In genomic region chr22:40511604-40512003, GRCh38 we compare ENCODE assay signal across 12 cellular contexts.
A peak's percentile ranks its signal among the peaks of the same experiment; 100 is the strongest.
DNase-seq lines count a peak whose midpoint lies in the region; ATAC-seq, FAIRE-seq and TF ChIP-seq lines count a peak whose summit lies in the region.
"Had no signal": no experiment of that assay in that cellular context is flagged by ENCODE, and none has a peak within 500 bp of the region (broad histone marks: within the 10 kb centered on the region; RNA-seq: fewer than 3 reads in every experiment).

No MANE protein-coding gene starts in this region.

- TF ChIP-seq POLR2A in testis (IDR thresholded peaks at IDR 0.05) = no peak

- H3K27ac ChIP-seq in layer of hippocampus (ENCODE audit: low read depth, low read length) (peak overlapping the region; percentile 64), testis (peak overlapping the region; percentile 35 to 91)

- H3K27me3 Mint-ChIP-seq in activated CD4-positive, alpha-beta memory T cell treated with anti-CD3 and anti-CD28 coated beads, Interleukin-2, amount 10 ng/mL, durations not matched to agents 7 days and 5 days = no peaks in the 10 kb centered on the region
- H3K27me3 Mint-ChIP-seq: activated naive CD8-positive, alpha-beta T cell treated with anti-CD3 and anti-CD28 coated beads, Interleukin-2, amount 10 ng/mL, durations not matched to agents 7 days and 5 days had no signal

- H3K4me3 ChIP-seq in bronchial epithelial cell (ENCODE audit: low read depth, low read length) = no peak overlapping the region
- H3K4me3 ChIP-seq in testis = no peak overlapping the region

- H3K4me1 ChIP-seq in testis = peaks cover 33% of the 10 kb centered on the region

- POLR2A ChIA-PET in activated CD4-positive, alpha-beta memory T cell treated with anti-CD3 and anti-CD28 coated beads, Interleukin-2, amount 10 ng/mL, durations not matched to agents 7 days and 5 days (lab: Charles Lee) = no interaction called here

- TF ChIP-seq CTCF in bronchial epithelial cell (IDR thresholded peaks at IDR 0.05; ENCODE audit: insufficient read depth, low read length, severe bottlenecking) (peak; percentile 2), testis (IDR thresholded peaks at IDR 0.05) (no peak)

- no peak for FAIRE-seq in bronchial epithelial cell (lab: Jason Lieb, UNC)

- no peaks in the 10 kb centered on the region for H3K9me3 ChIP-seq in testis

- H3K36me3 ChIP-seq in bronchial epithelial cell (ENCODE audit: control insufficient read depth, insufficient read depth, low read length) = no peaks in the 10 kb centered on the region
- H3K36me3 ChIP-seq in testis (ENCODE audit: low read depth, missing control alignments) = no peaks in the 10 kb centered on the region

- intact Hi-C loops in testis (cut with DNase I; ENCODE audit: low total_unique reads) = no loop called here

- no peaks in the 10 kb centered on the region for H3K4me1 Mint-ChIP-seq in activated CD4-positive, alpha-beta memory T cell treated with anti-CD3 and anti-CD28 coated beads, Interleukin-2, amount 10 ng/mL, durations not matched to agents 7 days and 5 days
- H3K4me1 Mint-ChIP-seq: activated naive CD8-positive, alpha-beta T cell treated with anti-CD3 and anti-CD28 coated beads, Interleukin-2, amount 10 ng/mL, durations not matched to agents 7 days and 5 days had no signal

- no peak for ATAC-seq in HG03460 (IDR thresholded peaks at IDR 0.05; ENCODE audit: unreplicated experiment)
- no peak for ATAC-seq in HG03439 (IDR thresholded peaks at IDR 0.05; ENCODE audit: unreplicated experiment)

- peak; percentile 20 to 77 for DNase-seq in NCI-H446 (lab: John Stamatoyannopoulos, UW)
- no peak for DNase-seq in bronchial epithelial cell (ENCODE audit: low read depth)
- no peak for DNase-seq in testis
- DNase-seq in activated CD4-positive, alpha-beta memory T cell treated with anti-CD3 and anti-CD28 coated beads, Interleukin-2, amount 10 ng/mL, durations not matched to agents 7 days and 5 days = no peak
- DNase-seq in HUDEP-2 (lab: John Stamatoyannopoulos, UW; ENCODE audit: unreplicated experiment in 76 of 76) = no peak
- DNase-seq: activated CD4-positive, alpha-beta T cell treated with anti-CD3 and anti-CD28 coated beads, Interleukin-2, amount 50 U/mL, for 48 hours; activated naive CD8-positive, alpha-beta T cell treated with anti-CD3 and anti-CD28 coated beads, Interleukin-2, amount 10 ng/mL, durations not matched to agents 7 days and 5 days; KBM-7; stimulated activated CD8-positive, alpha-beta memory T cell treated with anti-CD3 and anti-CD28 coated beads, Interleukin-4, amount 100 ng/mL, for 48 hours had no signal

- H3K36me3 Mint-ChIP-seq in activated CD4-positive, alpha-beta memory T cell treated with anti-CD3 and anti-CD28 coated beads, Interleukin-2, amount 10 ng/mL, durations not matched to agents 7 days and 5 days (ENCODE audit: low read depth) = peaks cover 3% of the 10 kb centered on the region
- H3K36me3 Mint-ChIP-seq: activated naive CD8-positive, alpha-beta T cell treated with anti-CD3 and anti-CD28 coated beads, Interleukin-2, amount 10 ng/mL, durations not matched to agents 7 days and 5 days had no signal

- H3K27ac Mint-ChIP-seq in activated CD4-positive, alpha-beta memory T cell treated with anti-CD3 and anti-CD28 coated beads, Interleukin-2, amount 10 ng/mL, durations not matched to agents 7 days and 5 days = no peak overlapping the region
- H3K27ac Mint-ChIP-seq: activated naive CD8-positive, alpha-beta T cell treated with anti-CD3 and anti-CD28 coated beads, Interleukin-2, amount 10 ng/mL, durations not matched to agents 7 days and 5 days had no signal

- H3K27me3 ChIP-seq in bronchial epithelial cell (ENCODE audit: control insufficient read depth, insufficient read depth, low read length) (no peaks in the 10 kb centered on the region), layer of hippocampus (ENCODE audit: control insufficient read depth, insufficient read depth, low read length) (no peaks in the 10 kb centered on the region), testis (no peaks in the 10 kb centered on the region)

- CTCF ChIA-PET in activated CD4-positive, alpha-beta memory T cell treated with anti-CD3 and anti-CD28 coated beads, Interleukin-2, amount 10 ng/mL, durations not matched to agents 7 days and 5 days (lab: Charles Lee) = interaction anchor here (1.0 kb wide), 1 partner anchor 22 kb away, joined by 3 read pairs; no protein-coding TSS in a partner anchor

- H3K9me3 Mint-ChIP-seq in activated CD4-positive, alpha-beta memory T cell treated with anti-CD3 and anti-CD28 coated beads, Interleukin-2, amount 10 ng/mL, durations not matched to agents 7 days and 5 days = no peaks in the 10 kb centered on the region
- H3K9me3 Mint-ChIP-seq: activated naive CD8-positive, alpha-beta T cell treated with anti-CD3 and anti-CD28 coated beads, Interleukin-2, amount 10 ng/mL, durations not matched to agents 7 days and 5 days had no signal

- no peak overlapping the region for H3K4me3 Mint-ChIP-seq in activated CD4-positive, alpha-beta memory T cell treated with anti-CD3 and anti-CD28 coated beads, Interleukin-2, amount 10 ng/mL, durations not matched to agents 7 days and 5 days
- H3K4me3 Mint-ChIP-seq: activated naive CD8-positive, alpha-beta T cell treated with anti-CD3 and anti-CD28 coated beads, Interleukin-2, amount 10 ng/mL, durations not matched to agents 7 days and 5 days had no signal

Comparison
In these comparisons a context has a peak if more than half of its experiments do, and no peak if none do; other contexts are left out.
1. DNase-seq: peak in NCI-H446 (2 of 2); none in bronchial epithelial cell (single experiment), testis (single experiment), activated CD4-positive, alpha-beta memory T cell treated with anti-CD3 and anti-CD28 coated beads, Interleukin-2, amount 10 ng/mL, durations not matched to agents 7 days and 5 days (single experiment) and HUDEP-2 (0 of 76).